1 cellular context compared by ENCODE assay signal in genomic region chrX:112513154-112513553, GRCh38.
A peak's percentile ranks its signal among the peaks of the same experiment; 100 is the strongest.
TF ChIP-seq lines count a peak whose summit lies in the region.

No MANE protein-coding gene starts in this region.

TF ChIP-seq in liver, 16 proteins besides CTCF, POLR2A, EP300 and RAD21 (continued from another document):
- TF ChIP-seq REST (IDR thresholded peaks at IDR 0.05) (no peak), YY1 (IDR thresholded peaks at IDR 0.05) (peak; percentile 55), GABPA (IDR thresholded peaks at IDR 0.05 in 1 of 2, conservative IDR thresholded peaks at IDR 0.05 in 1 of 2) (no peak), ATF3 (IDR thresholded peaks at IDR 0.05) (peak; percentile 47)
TF ChIP-seq in liver: peak in this region for 6.
